ENCODE assay signal across 15 cellular contexts in the genomic region with DNA sequence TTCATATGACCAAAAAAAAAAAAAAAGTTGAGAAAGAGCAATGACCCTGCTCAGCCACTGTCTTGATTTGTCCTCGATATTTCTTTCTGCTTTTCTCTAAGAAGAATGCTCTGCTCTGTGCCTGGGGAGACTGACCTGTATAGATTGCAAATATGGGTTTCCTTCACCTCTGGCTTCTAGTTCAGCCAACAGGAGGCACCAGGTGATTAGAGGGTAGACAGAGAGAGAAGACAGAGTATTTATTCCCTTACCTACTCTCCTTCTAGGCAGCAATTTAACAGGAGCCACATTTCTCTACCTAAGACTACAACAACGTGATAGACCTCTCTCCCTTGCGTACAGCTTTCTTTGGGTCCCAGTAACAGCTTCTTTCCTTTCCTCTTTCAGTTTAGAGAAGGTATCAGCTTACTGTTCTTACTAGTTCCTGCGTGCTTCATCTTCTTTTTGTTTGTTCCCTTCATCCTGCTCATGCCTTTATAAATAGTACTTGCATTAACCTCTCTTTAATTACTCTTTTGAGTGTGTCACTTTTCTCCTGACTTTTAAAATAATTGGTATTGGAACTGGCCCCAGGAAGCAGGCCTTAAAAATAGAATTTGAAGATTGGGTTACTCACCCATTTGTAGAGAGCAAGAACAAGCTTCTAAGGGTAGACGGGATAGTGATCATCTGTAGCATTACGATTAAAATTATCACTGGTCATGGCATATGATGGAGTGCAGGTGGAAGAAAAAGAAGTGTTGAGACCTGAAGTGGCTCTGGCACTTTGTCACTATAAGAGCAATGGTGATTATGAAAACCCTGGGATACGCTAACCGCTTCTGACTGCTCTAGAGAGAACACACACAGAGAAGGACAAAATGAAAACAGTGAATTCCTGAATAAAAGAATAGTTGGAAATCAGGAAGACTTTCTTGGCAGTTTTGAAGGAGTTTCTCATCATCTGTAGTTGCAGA.
A peak's percentile ranks its signal among the peaks of the same experiment; 100 is the strongest.
DNase-seq lines count a peak whose midpoint lies in the region; ATAC-seq, FAIRE-seq and TF ChIP-seq lines count a peak whose summit lies in the region.
"Had no signal": no experiment of that assay in that cellular context is flagged by ENCODE, and none has a peak within 500 bp of the region (broad histone marks: within the 10 kb centered on the region; RNA-seq: fewer than 3 reads in every experiment).

No MANE protein-coding gene starts in this region.

- 0 out of 3 replicates have a peak, but pooled peaks have one; percentile 23 for ATAC-seq in GM23338
- peak; percentile 47; the same call in 1 of the 2 replicates for ATAC-seq in WTC11
- ATAC-seq in HepG2 = no peak
- no peak for ATAC-seq in PC-3
- no peak for ATAC-seq in GM19023 (IDR thresholded peaks at IDR 0.05; ENCODE audit: unreplicated experiment)
- no peak for ATAC-seq in HG03025 (IDR thresholded peaks at IDR 0.05; ENCODE audit: low FRiP score, unreplicated experiment)

- CTCF ChIA-PET in WTC11 (lab: Charles Lee) (interaction anchor here (0.8 kb wide), 1 partner anchor 171 kb away, joined by 3 read pairs; no protein-coding TSS in a partner anchor), HepG2 (lab: Yijun Ruan, JAX; ENCODE audit: low intra/inter-chr PET ratio, low total read pairs) (no interaction called here), PC-3 (lab: Charles Lee) (no interaction called here)

- H3K27ac ChIP-seq in GM23338 (ENCODE audit: low read depth) (no peak overlapping the region), HepG2 (ENCODE audit: extremely low read length, insufficient read depth, low read length) (no peak overlapping the region), PC-3 (ENCODE audit: low read length) (no peak overlapping the region)
- H3K27ac ChIP-seq: 22Rv1, Peyer's patch had no signal

- no peaks in the 10 kb centered on the region for H3K9me2 ChIP-seq in GM23338 (ENCODE audit: insufficient read depth)
- H3K9me2 ChIP-seq in PC-3 (replicated peaks; ENCODE audit: low read length) = no peaks in the 10 kb centered on the region

- H3K4me1 ChIP-seq in GM23338 (ENCODE audit: insufficient read depth) (no peaks in the 10 kb centered on the region), HepG2 (ENCODE audit: insufficient read depth, low read length) (no peaks in the 10 kb centered on the region), PC-3 (ENCODE audit: insufficient read depth, low read length) (no peaks in the 10 kb centered on the region)
- H3K4me1 ChIP-seq: Peyer's patch had no signal

- intact Hi-C loops in HepG2 (cut with micrococcal nuclease; ENCODE audit: unreplicated experiment) = no loop called here
- intact Hi-C loops in PC-3 (cut with micrococcal nuclease) = no loop called here

- DNase-seq in NCI-H1092 treated with DMSO at 0.1 percent for 48 hours (lab: John Stamatoyannopoulos, UW) (peak; percentile 26), NCI-H1092 (lab: John Stamatoyannopoulos, UW) (no peak), GM23338 (ENCODE audit: low spot score) (peak; percentile 2), WTC11 (ENCODE audit: low spot score) (no peak), HepG2 (ENCODE audit: low spot score) (no peak), PC-3 (no peak)
- DNase-seq: DMS 273 treated with DMSO at 0.1 percent for 48 hours, NCI-H1048, NCI-H187 treated with DMSO at 0.1 percent for 48 hours, Peyer's patch, SIG-M5, T-helper 2 cell had no signal

- no peak for FAIRE-seq in HepG2 (lab: Jason Lieb, UNC)

- H3F3A ChIP-seq in GM23338 (replicated peaks; ENCODE audit: low read depth) (no peaks in the 10 kb centered on the region), PC-3 (ENCODE audit: low read length, unreplicated experiment) (no peaks in the 10 kb centered on the region)

- H3K4me3 Mint-ChIP-seq in GM23338 (no peak overlapping the region), WTC11 (no peak overlapping the region)

- H3K36me3 Mint-ChIP-seq in GM23338 (ENCODE audit: low read depth) = no peaks in the 10 kb centered on the region
- 0 out of 2 replicates have a peak, but pooled peaks cover 3% of the 10 kb centered on the region for H3K36me3 Mint-ChIP-seq in WTC11

- 22% methylated on average over 8 of the region's 8 CpGs for WGBS in HepG2 (ENCODE audit: low lambda C conversion rate)

- TF ChIP-seq EP300 in HepG2 (IDR thresholded peaks at IDR 0.05; ENCODE audit: low read depth in 2 of 2, low read length in 2 of 2) = no peak
- no peak for TF ChIP-seq EP300 in HepG2 (CRISPR knock-in tag; IDR thresholded peaks at IDR 0.05; ENCODE audit: borderline replicate concordance)

- H3K79me2 ChIP-seq in GM23338 (replicated peaks; ENCODE audit: insufficient read depth) = no peaks in the 10 kb centered on the region
- no peaks in the 10 kb centered on the region for H3K79me2 ChIP-seq in HepG2 (ENCODE audit: insufficient read depth, low read length)
- H3K79me2 ChIP-seq in PC-3 (ENCODE audit: low read length) = no peaks in the 10 kb centered on the region

- TF ChIP-seq POLR2A in HepG2 (IDR thresholded peaks at IDR 0.05; ENCODE audit: insufficient read depth in 1 of 2, low read depth in 2 of 2, low read length in 2 of 2) = no peak

- H2AFZ ChIP-seq in GM23338 = peak overlapping the region; percentile 47
- no peak overlapping the region for H2AFZ ChIP-seq in HepG2 (ENCODE audit: low read length)
- H2AFZ ChIP-seq in PC-3 (ENCODE audit: low read length) = no peak overlapping the region

- H3K36me3 ChIP-seq in GM23338 (ENCODE audit: insufficient read depth) = no peaks in the 10 kb centered on the region
- no peaks in the 10 kb centered on the region for H3K36me3 ChIP-seq in HepG2 (replicated peaks in 1 of 2; ENCODE audit: control insufficient read depth in 1 of 2, insufficient read depth in 2 of 2, low read length in 2 of 2)
- no peaks in the 10 kb centered on the region for H3K36me3 ChIP-seq in PC-3 (ENCODE audit: low read depth, low read length)
- H3K36me3 ChIP-seq: Peyer's patch had no signal

- H3K4me2 ChIP-seq in GM23338 = no peak overlapping the region
- H3K4me2 ChIP-seq in HepG2 (ENCODE audit: low read depth, low read length) = no peak overlapping the region
- H3K4me2 ChIP-seq in PC-3 (ENCODE audit: low read length) = no peak overlapping the region

- BruUV-seq in HepG2 (replicated peaks; lab: Mats Ljungman, UMichigan) (no TSS peak), PC-3 (replicated peaks; lab: Mats Ljungman, UMichigan) (no TSS peak)

- H3K4me1 Mint-ChIP-seq in GM23338 (no peaks in the 10 kb centered on the region), WTC11 (no peaks in the 10 kb centered on the region)

- H3K27me3 ChIP-seq in GM23338 (ENCODE audit: insufficient read depth) (no peaks in the 10 kb centered on the region), HepG2 (ENCODE audit: control insufficient read depth in 1 of 2, insufficient read depth in 2 of 2, low read length in 2 of 2) (no peaks in the 10 kb centered on the region), PC-3 (ENCODE audit: low read length) (no peaks in the 10 kb centered on the region)
- H3K27me3 ChIP-seq: Peyer's patch had no signal

- peaks cover 9% of the 10 kb centered on the region; the same call in 2 of the 3 replicates for H3K9me3 Mint-ChIP-seq in GM23338
- H3K9me3 Mint-ChIP-seq in WTC11 = peaks cover 27% of the 10 kb centered on the region

- no peaks in the 10 kb centered on the region for H4K20me1 ChIP-seq in GM23338 (replicated peaks; ENCODE audit: insufficient read depth)
- no peaks in the 10 kb centered on the region for H4K20me1 ChIP-seq in HepG2 (ENCODE audit: insufficient read depth, low read length)
- no peaks in the 10 kb centered on the region for H4K20me1 ChIP-seq in PC-3 (ENCODE audit: low read length)

- POLR2A ChIA-PET in WTC11 (lab: Charles Lee) (no interaction called here), HepG2 (lab: Yijun Ruan, JAX) (no interaction called here), PC-3 (lab: Charles Lee; ENCODE audit: unreplicated experiment) (interaction anchor here (0.6 kb wide), 1 partner anchor 57 kb away, joined by 6 read pairs; no protein-coding TSS in a partner anchor)

- no peaks in the 10 kb centered on the region for H3K9me3 ChIP-seq in HepG2 (ENCODE audit: low read length)
- H3K9me3 ChIP-seq in PC-3 (ENCODE audit: low read length) = no peaks in the 10 kb centered on the region
- H3K9me3 ChIP-seq: Peyer's patch had no signal

- no peak for TF ChIP-seq RAD21 in HepG2 (CRISPR knock-in tag; IDR thresholded peaks at IDR 0.05)

- TF ChIP-seq CTCF in GM23338 (conservative IDR thresholded peaks at IDR 0.05; ENCODE audit: low read depth in 2 of 2) (peak; percentile 12 to 44; a peak in 2 of 4 replicates), WTC11 (IDR thresholded peaks at IDR 0.05) (no peak), HepG2 (CRISPR knock-in tag; IDR thresholded peaks at IDR 0.05) (peak; percentile 10; the same call in 1 of the 2 replicates), PC-3 (conservative IDR thresholded peaks at IDR 0.05; ENCODE audit: low read depth, low read length) (no peak)

- H3K27me3 Mint-ChIP-seq in GM23338 (ENCODE audit: insufficient read depth, low read depth, poor library complexity) = no peaks in the 10 kb centered on the region
- H3K27me3 Mint-ChIP-seq in WTC11 (ENCODE audit: low read depth) = peaks cover 14% of the 10 kb centered on the region

- H3K4me3 ChIP-seq in GM23338 = no peak overlapping the region
- H3K4me3 ChIP-seq in HepG2 (replicated peaks in 1 of 3; ENCODE audit: insufficient read depth in 1 of 3, low read depth in 2 of 3, low read length in 3 of 3) = no peak overlapping the region
- no peak overlapping the region for H3K4me3 ChIP-seq in PC-3 (ENCODE audit: low read length)
- H3K4me3 ChIP-seq: Peyer's patch had no signal

- in situ Hi-C loops in HepG2 (cut with HindIII; ENCODE audit: extremely low pct_ligation_motif_present, low pct_unique_long_range_greater_than_20kb) = no loop called here

- H3K27ac Mint-ChIP-seq in GM23338 (no peak overlapping the region), WTC11 (no peak overlapping the region)

- H3K9ac ChIP-seq in HepG2 (ENCODE audit: insufficient read depth, low read depth, low read length) (no peak overlapping the region), PC-3 (ENCODE audit: low read length) (no peak overlapping the region)

TF ChIP-seq in GM23338, 12 proteins besides CTCF, POLR2A, EP300 and RAD21 (continues in another document):
- TF ChIP-seq POLR2AphosphoS5 (IDR thresholded peaks at IDR 0.05; ENCODE audit: low read depth) (no peak), NANOG (IDR thresholded peaks at IDR 0.05; ENCODE audit: borderline replicate concordance) (no peak), ZNF331 (CRISPR knock-in tag; IDR thresholded peaks at IDR 0.05; ENCODE audit: low read depth) (no peak), EZH2phosphoT487 (IDR thresholded peaks at IDR 0.05; ENCODE audit: unreplicated experiment) (no peak)

TF ChIP-seq in WTC11, 78 proteins besides CTCF, POLR2A, EP300 and RAD21:
- no peak for TF ChIP-seq NR3C1 (CRISPR knock-in tag; conservative IDR thresholded peaks at IDR 0.05; ENCODE audit: low read depth)

TF ChIP-seq in HepG2, 621 proteins besides CTCF, POLR2A, EP300 and RAD21 (continues in another document):
- TF ChIP-seq HNRNPL (IDR thresholded peaks at IDR 0.05; ENCODE audit: low read depth, low read length) = no peak
- no peak for TF ChIP-seq MXI1 (IDR thresholded peaks at IDR 0.05; ENCODE audit: borderline replicate concordance, low read depth, low read length)
- no peak for TF ChIP-seq ATF3 (CRISPR knock-in tag; IDR thresholded peaks at IDR 0.05)
- no peak for TF ChIP-seq ATF1 (CRISPR knock-in tag; IDR thresholded peaks at IDR 0.05)
- no peak for TF ChIP-seq KLF12 (CRISPR knock-in tag; IDR thresholded peaks at IDR 0.05; ENCODE audit: borderline replicate concordance)

Comparison
In these comparisons a context has a peak if more than half of its experiments do, and no peak if none do; other contexts are left out.
1. DNase-seq: peak in NCI-H1092 treated with DMSO at 0.1 percent for 48 hours (single experiment) and GM23338 (single experiment); none in NCI-H1092 (single experiment), WTC11 (single experiment), HepG2 (single experiment) and PC-3 (single experiment).
2. ATAC-seq: peak in GM23338 (single experiment) and WTC11 (single experiment); none in HepG2 (single experiment), PC-3 (single experiment), GM19023 (single experiment) and HG03025 (single experiment).
3. CTCF ChIP-seq: peak in GM23338 (2 of 2) and HepG2 (single experiment); none in WTC11 (single experiment) and PC-3 (single experiment).